ENCODE assay signal across 8 cellular contexts in genomic region chr20:25196701-25197120, GRCh38. TPM values are rescaled to one million over a fixed set of nuclear protein-coding genes. Genes with fewer than 3 reads are reported as not detected.
A peak's percentile ranks its signal among the peaks of the same experiment; 100 is the strongest.
DNase-seq lines count a peak whose midpoint lies in the region; ATAC-seq and TF ChIP-seq lines count a peak whose summit lies in the region.

No MANE protein-coding gene starts in this region.

- H3K36me3 ChIP-seq in breast epithelium, result no peaks in the 10 kb centered on the region
- no peaks in the 10 kb centered on the region for H3K36me3 ChIP-seq in muscle layer of duodenum (ENCODE audit: control insufficient read depth in 1 of 2, insufficient read depth in 2 of 2, low read length in 2 of 2)

- H3K27me3 ChIP-seq in breast epithelium (no peaks in the 10 kb centered on the region), muscle layer of duodenum (ENCODE audit: low read depth, low read length) (no peaks in the 10 kb centered on the region)

- intact Hi-C loops in breast epithelium (cut with DNase I; ENCODE audit: low total_unique reads) (loop anchor here (10.0 kb wide), 1 partner anchor 132 kb away; no protein-coding TSS in a partner anchor), head of caudate nucleus (cut with DNase I) (loop anchor here (5.0 to 10.0 kb wide), 3 partner anchors 51 to 204 kb away; partner anchors contain the start of genes APMAP and PYGB)

- TF ChIP-seq POLR2A in breast epithelium (IDR thresholded peaks at IDR 0.05), result no peak

- no peak for TF ChIP-seq CTCF in breast epithelium (IDR thresholded peaks at IDR 0.05)

- no peaks in the 10 kb centered on the region for H3K9me3 ChIP-seq in breast epithelium
- no peaks in the 10 kb centered on the region for H3K9me3 ChIP-seq in muscle layer of duodenum (ENCODE audit: control insufficient read depth in 1 of 2, low read length in 2 of 2)

- DNase-seq in ELF-1 (ENCODE audit: low read depth, low spot score) (peak; percentile 45), NCI-H1105 treated with DMSO at 0.1 percent for 48 hours (lab: John Stamatoyannopoulos, UW) (peak; percentile 61), breast epithelium (ENCODE audit: low spot score in 2 of 2) (no peak), Kasumi-1 (lab: John Stamatoyannopoulos, UW) (no peak), head of caudate nucleus (no peak)

- ATAC-seq in GM19328 (IDR thresholded peaks at IDR 0.05; ENCODE audit: unreplicated experiment) (no peak), GM21528 (IDR thresholded peaks at IDR 0.05; ENCODE audit: low FRiP score, unreplicated experiment) (no peak)

- H3K4me3 ChIP-seq in breast epithelium, result peak overlapping the region; percentile 71 to 94 (median 93)
- H3K4me3 ChIP-seq in muscle layer of duodenum (ENCODE audit: low read depth in 1 of 2, low read length in 2 of 2), result peak overlapping the region; percentile 73 to 93

- H3K27ac ChIP-seq in breast epithelium, result peak overlapping the region; percentile 87 to 91
- H3K27ac ChIP-seq in muscle layer of duodenum (ENCODE audit: low read length), result peak overlapping the region; percentile 67

- peaks cover 0 to 4% of the 10 kb centered on the region in 2 donors for H3K4me1 ChIP-seq in breast epithelium
- peaks cover 17 to 41% of the 10 kb centered on the region in 2 donors for H3K4me1 ChIP-seq in muscle layer of duodenum (ENCODE audit: control insufficient read depth in 1 of 2, insufficient read depth in 2 of 2, low read length in 2 of 2)

RNA-seq across cellular contexts. Expression of gene ENTPD6, which starts 1.2 kb away (rescaled TPM):
- total RNA-seq in breast epithelium, result 10 to 100 TPM; 45.8 to 77.6 (median 71.1) TPM

RNA-seq across cellular contexts. Expression of gene PYGB, which starts 51.2 kb away (rescaled TPM):
- total RNA-seq in breast epithelium, result 100 to 1,000 TPM in 2 of 3 donors, 10 to 100 TPM in 1; 95.7 to 128 (median 121) TPM

Comparison
In these comparisons a context has a peak if more than half of its experiments do, and no peak if none do; other contexts are left out.
1. DNase-seq: peak in ELF-1 (single experiment) and NCI-H1105 treated with DMSO at 0.1 percent for 48 hours (single experiment); none in breast epithelium (0 of 2), Kasumi-1 (0 of 2) and head of caudate nucleus (0 of 42).